In the genomic region with DNA sequence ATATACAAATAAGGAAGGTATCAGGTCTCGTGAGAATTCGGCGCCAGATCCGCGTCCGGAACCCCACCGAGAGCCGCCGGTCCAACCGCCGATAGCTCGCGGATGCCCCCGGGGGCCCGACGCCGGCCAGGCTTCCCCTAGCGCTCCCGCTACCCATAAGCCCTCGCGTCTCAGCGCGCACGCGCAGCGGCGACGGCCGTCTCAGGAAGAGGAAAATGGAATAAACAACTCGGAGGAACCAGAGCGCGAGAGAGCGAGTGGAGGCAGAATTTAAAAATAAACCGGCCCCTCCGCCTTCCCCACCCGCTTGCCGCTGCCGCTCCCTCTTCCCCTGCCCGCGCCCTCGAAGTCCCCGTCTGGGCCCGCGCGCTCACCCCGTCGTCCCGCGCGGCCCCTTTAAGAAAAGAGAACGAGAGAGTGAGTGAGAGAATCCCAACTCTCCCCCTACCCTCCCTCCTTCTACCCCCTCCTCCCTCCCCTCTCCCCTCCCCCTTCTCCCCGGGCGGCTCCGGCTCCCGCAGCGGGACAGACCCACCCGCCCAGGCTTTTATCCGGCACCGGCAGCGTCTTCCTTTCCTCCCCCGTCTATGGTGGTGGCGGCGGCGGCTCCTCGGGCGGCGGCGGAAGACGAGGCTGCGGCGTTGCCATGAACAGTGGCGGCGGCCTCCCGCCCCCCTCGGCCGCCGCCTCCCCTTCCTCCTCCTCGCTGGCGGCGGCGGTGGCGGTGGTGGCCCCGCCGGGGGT, we compare ENCODE assay signal across 1 cellular context.
TF ChIP-seq lines count a peak whose summit lies in the region.

Gene PAN3 (plus strand): TSS at position 534 of the 744 bp plus-strand sequence. CDS start 113 bp downstream, at position 647.

TF ChIP-seq in HepG2, 621 proteins besides CTCF, POLR2A, EP300 and RAD21 (continued from another document and continues in another):
- TF ChIP-seq PRDM10 (CRISPR knock-in tag; IDR thresholded peaks at IDR 0.05; ENCODE audit: low read depth) (no peak), ZNF746 (CRISPR knock-in tag; IDR thresholded peaks at IDR 0.05) (peak; percentile 69), DMAP1 (CRISPR knock-in tag; IDR thresholded peaks at IDR 0.05) (peak; percentile 43; the same call in 1 of the 2 replicates), PLSCR1 (CRISPR knock-in tag; IDR thresholded peaks at IDR 0.05; ENCODE audit: borderline replicate concordance) (no peak), RXRB (CRISPR knock-in tag; IDR thresholded peaks at IDR 0.05; ENCODE audit: borderline replicate concordance) (0 out of 2 replicates have a peak, but pooled peaks have one; percentile 13), EEA1 (CRISPR knock-in tag; IDR thresholded peaks at IDR 0.05; ENCODE audit: borderline replicate concordance) (no peak), RFX3 (CRISPR knock-in tag; IDR thresholded peaks at IDR 0.05) (no peak), KDM2A (CRISPR knock-in tag; IDR thresholded peaks at IDR 0.05; ENCODE audit: borderline replicate concordance, low read depth) (peak; percentile 84), MYPOP (CRISPR knock-in tag; IDR thresholded peaks at IDR 0.05) (0 out of 2 replicates have a peak, but pooled peaks have one; percentile 25), ZNF710 (CRISPR knock-in tag; IDR thresholded peaks at IDR 0.05; ENCODE audit: borderline replicate concordance) (peak; percentile 65; the same call in 1 of the 2 replicates), ZNF644 (CRISPR knock-in tag; IDR thresholded peaks at IDR 0.05; ENCODE audit: low read depth) (no peak), MAF1 (CRISPR knock-in tag; IDR thresholded peaks at IDR 0.05; ENCODE audit: borderline replicate concordance) (peak; percentile 51; the same call in 1 of the 2 replicates), PAWR (CRISPR knock-in tag; IDR thresholded peaks at IDR 0.05; ENCODE audit: borderline replicate concordance) (no peak), ZNF777 (CRISPR knock-in tag; IDR thresholded peaks at IDR 0.05) (peak; percentile 54; the same call in 1 of the 2 replicates), HNF1A (IDR thresholded peaks at IDR 0.05; ENCODE audit: low read depth) (no peak), HNF1A (CRISPR knock-in tag; IDR thresholded peaks at IDR 0.05; ENCODE audit: borderline replicate concordance) (no peak), ZNF558 (CRISPR knock-in tag; IDR thresholded peaks at IDR 0.05; ENCODE audit: borderline replicate concordance) (0 out of 2 replicates have a peak, but pooled peaks have one; percentile 3), ZNF567 (CRISPR knock-in tag; IDR thresholded peaks at IDR 0.05; ENCODE audit: borderline replicate concordance) (no peak), HIVEP1 (CRISPR knock-in tag; IDR thresholded peaks at IDR 0.05) (peak; percentile 79), ZNF652 (CRISPR knock-in tag; IDR thresholded peaks at IDR 0.05; ENCODE audit: borderline replicate concordance, low read depth) (no peak), ZNF747 (CRISPR knock-in tag; IDR thresholded peaks at IDR 0.05; ENCODE audit: borderline replicate concordance) (no peak), ZNF879 (CRISPR knock-in tag; IDR thresholded peaks at IDR 0.05) (no peak), NFIB (CRISPR knock-in tag; IDR thresholded peaks at IDR 0.05; ENCODE audit: borderline replicate concordance) (no peak), GPBP1L1 (CRISPR knock-in tag; IDR thresholded peaks at IDR 0.05) (no peak), FOXC1 (CRISPR knock-in tag; IDR thresholded peaks at IDR 0.05; ENCODE audit: borderline replicate concordance) (no peak), GATAD1 (CRISPR knock-in tag; IDR thresholded peaks at IDR 0.05) (peak; percentile 82), ZNF724P (CRISPR knock-in tag; IDR thresholded peaks at IDR 0.05; ENCODE audit: borderline replicate concordance) (no peak), HOXA5 (CRISPR knock-in tag; IDR thresholded peaks at IDR 0.05) (peak; percentile 28; the same call in 1 of the 2 replicates)
- TF ChIP-seq, protein P1, sequence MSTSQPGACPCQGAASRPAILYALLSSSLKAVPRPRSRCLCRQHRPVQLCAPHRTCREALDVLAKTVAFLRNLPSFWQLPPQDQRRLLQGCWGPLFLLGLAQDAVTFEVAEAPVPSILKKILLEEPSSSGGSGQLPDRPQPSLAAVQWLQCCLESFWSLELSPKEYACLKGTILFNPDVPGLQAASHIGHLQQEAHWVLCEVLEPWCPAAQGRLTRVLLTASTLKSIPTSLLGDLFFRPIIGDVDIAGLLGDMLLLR (CRISPR knock-in tag; IDR thresholded peaks at IDR 0.05), result no peak
- TF ChIP-seq, protein P2, sequence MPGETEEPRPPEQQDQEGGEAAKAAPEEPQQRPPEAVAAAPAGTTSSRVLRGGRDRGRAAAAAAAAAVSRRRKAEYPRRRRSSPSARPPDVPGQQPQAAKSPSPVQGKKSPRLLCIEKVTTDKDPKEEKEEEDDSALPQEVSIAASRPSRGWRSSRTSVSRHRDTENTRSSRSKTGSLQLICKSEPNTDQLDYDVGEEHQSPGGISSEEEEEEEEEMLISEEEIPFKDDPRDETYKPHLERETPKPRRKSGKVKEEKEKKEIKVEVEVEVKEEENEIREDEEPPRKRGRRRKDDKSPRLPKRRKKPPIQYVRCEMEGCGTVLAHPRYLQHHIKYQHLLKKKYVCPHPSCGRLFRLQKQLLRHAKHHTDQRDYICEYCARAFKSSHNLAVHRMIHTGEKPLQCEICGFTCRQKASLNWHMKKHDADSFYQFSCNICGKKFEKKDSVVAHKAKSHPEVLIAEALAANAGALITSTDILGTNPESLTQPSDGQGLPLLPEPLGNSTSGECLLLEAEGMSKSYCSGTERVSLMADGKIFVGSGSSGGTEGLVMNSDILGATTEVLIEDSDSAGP (CRISPR knock-in tag; IDR thresholded peaks at IDR 0.05; ENCODE audit: borderline replicate concordance), result peak; percentile 99
- TF ChIP-seq, protein P3, sequence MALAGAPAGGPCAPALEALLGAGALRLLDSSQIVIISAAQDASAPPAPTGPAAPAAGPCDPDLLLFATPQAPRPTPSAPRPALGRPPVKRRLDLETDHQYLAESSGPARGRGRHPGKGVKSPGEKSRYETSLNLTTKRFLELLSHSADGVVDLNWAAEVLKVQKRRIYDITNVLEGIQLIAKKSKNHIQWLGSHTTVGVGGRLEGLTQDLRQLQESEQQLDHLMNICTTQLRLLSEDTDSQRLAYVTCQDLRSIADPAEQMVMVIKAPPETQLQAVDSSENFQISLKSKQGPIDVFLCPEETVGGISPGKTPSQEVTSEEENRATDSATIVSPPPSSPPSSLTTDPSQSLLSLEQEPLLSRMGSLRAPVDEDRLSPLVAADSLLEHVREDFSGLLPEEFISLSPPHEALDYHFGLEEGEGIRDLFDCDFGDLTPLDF (CRISPR knock-in tag; IDR thresholded peaks at IDR 0.05), result no peak
- TF ChIP-seq, protein P4, sequence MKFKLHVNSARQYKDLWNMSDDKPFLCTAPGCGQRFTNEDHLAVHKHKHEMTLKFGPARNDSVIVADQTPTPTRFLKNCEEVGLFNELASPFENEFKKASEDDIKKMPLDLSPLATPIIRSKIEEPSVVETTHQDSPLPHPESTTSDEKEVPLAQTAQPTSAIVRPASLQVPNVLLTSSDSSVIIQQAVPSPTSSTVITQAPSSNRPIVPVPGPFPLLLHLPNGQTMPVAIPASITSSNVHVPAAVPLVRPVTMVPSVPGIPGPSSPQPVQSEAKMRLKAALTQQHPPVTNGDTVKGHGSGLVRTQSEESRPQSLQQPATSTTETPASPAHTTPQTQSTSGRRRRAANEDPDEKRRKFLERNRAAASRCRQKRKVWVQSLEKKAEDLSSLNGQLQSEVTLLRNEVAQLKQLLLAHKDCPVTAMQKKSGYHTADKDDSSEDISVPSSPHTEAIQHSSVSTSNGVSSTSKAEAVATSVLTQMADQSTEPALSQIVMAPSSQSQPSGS (CRISPR knock-in tag; IDR thresholded peaks at IDR 0.05), result no peak
- TF ChIP-seq, protein P5, sequence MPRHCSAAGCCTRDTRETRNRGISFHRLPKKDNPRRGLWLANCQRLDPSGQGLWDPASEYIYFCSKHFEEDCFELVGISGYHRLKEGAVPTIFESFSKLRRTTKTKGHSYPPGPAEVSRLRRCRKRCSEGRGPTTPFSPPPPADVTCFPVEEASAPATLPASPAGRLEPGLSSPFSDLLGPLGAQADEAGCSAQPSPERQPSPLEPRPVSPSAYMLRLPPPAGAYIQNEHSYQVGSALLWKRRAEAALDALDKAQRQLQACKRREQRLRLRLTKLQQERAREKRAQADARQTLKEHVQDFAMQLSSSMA (CRISPR knock-in tag; IDR thresholded peaks at IDR 0.05), result no peak
